ENCODE assay signal across 9 cellular contexts in the genomic region with DNA sequence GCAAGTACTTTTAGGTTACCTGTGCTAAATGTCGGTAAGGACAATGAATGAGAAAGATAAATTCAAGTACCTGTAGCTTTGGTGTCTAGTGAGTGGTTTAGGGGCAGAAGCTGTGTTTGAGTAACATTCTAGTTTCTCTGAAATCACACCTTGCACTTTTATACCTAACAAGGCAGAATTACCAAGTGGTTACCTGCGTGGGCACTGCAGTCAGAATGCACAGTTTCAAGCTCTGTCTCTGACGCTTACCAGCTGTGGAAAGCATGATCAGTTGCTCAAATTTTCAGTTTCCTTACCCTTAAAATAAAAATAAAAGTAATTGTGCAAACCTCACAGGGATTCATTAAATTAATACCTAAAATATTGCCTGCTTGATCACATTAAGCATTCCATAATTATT.
"Had no signal": no experiment of that assay in that cellular context is flagged by ENCODE, and none has a peak within 500 bp of the region (broad histone marks: within the 10 kb centered on the region; RNA-seq: fewer than 3 reads in every experiment).

No MANE protein-coding gene starts in this region.

- ATAC-seq: HepG2 had no signal

- H3K27ac ChIP-seq: GM23248, HL-60, KMS-11 had no signal

- H3K4me2 ChIP-seq: KMS-11 had no signal

- H3K4me3 ChIP-seq: GM23248 had no signal

- H2AFZ ChIP-seq: GM23248 had no signal

- FAIRE-seq: H54, HepG2 had no signal

- H3K9ac ChIP-seq: GM23248, KMS-11 had no signal

- DNase-seq: GM23248, GOT3, H9, HCEC 1CT, KBM-7 had no signal
